Comparison of ENCODE assay signal across 9 cellular contexts in the genomic region with DNA sequence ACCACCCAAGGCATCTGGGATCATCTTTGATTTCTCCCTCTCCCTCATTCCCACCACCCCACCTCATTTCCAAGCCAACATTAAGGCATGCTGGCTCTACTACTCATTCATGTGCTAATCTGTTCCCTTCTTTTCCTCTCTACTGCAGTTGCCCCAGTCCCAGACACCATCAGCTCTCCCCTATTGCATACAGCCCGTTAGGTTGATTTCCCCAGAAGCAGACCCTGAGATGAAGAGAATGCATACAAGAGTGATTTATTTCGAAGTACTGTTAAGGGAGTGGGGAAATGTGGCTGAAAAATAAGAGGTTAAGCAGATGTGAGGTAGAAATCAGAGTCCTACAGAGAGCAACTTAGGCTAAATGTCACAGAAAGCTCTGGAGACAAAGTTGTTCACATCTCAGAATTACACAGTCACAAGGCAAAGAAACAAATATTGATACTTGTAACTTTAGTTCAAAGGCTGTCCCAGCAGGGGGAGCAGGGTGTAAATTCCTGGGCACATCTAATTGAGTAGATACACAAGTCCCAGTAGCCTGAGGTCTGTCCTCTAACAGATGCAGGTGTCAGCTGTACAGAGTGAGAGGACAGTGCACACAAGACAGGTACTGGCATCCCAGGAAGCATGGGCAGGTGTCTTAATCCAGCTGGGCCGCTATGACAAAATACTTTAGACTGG. TPM values are rescaled to one million over a fixed set of nuclear protein-coding genes. Genes with fewer than 3 reads are reported as not detected.
A peak's percentile ranks its signal among the peaks of the same experiment; 100 is the strongest.
DNase-seq lines count a peak whose midpoint lies in the region; ATAC-seq, FAIRE-seq and TF ChIP-seq lines count a peak whose summit lies in the region.
"Had no signal": no experiment of that assay in that cellular context is flagged by ENCODE, and none has a peak within 500 bp of the region (broad histone marks: within the 10 kb centered on the region; RNA-seq: fewer than 3 reads in every experiment).

No MANE protein-coding gene starts in this region.

- ATAC-seq in DND-41 (ENCODE audit: insufficient read depth, low read depth): peak; percentile 47; the same call in 1 of the 3 replicates
- ATAC-seq in HCT116: peak; percentile 95
- no peak for ATAC-seq in GM18520 (IDR thresholded peaks at IDR 0.05; ENCODE audit: unreplicated experiment)

- H3K27ac ChIP-seq in DND-41 (ENCODE audit: low read length) (no peak overlapping the region), HCT116 (ENCODE audit: low read depth, low read length) (no peak overlapping the region)

- H3K9ac ChIP-seq in DND-41 (ENCODE audit: low read depth, low read length) (no peak overlapping the region), HCT116 (ENCODE audit: low read length) (no peak overlapping the region)

- no peaks in the 10 kb centered on the region for H3K36me3 ChIP-seq in DND-41 (ENCODE audit: insufficient read depth, low read length)
- H3K36me3 ChIP-seq in HCT116 (ENCODE audit: control insufficient read depth in 1 of 2, insufficient read depth in 2 of 2, low read length in 2 of 2): no peaks in the 10 kb centered on the region

- H3K9me2 ChIP-seq in HCT116 (ENCODE audit: insufficient read depth): no peaks in the 10 kb centered on the region

- TF ChIP-seq POLR2A in HCT116 (IDR thresholded peaks at IDR 0.05; ENCODE audit: borderline replicate concordance, extremely low read depth, insufficient read depth, insufficient read length): no peak

- no peaks in the 10 kb centered on the region for H3K9me3 ChIP-seq in DND-41 (ENCODE audit: insufficient read depth, low read length, severe bottlenecking)
- H3K9me3 ChIP-seq in HCT116 (ENCODE audit: control insufficient read depth in 1 of 2, insufficient read depth in 1 of 2, low read depth in 1 of 2, low read length in 2 of 2): no peaks in the 10 kb centered on the region

- H3K4me3 ChIP-seq in DND-41 (ENCODE audit: low read depth in 1 of 2, low read length in 2 of 2): no peak overlapping the region
- H3K4me3 ChIP-seq in HCT116 (replicated peaks in 1 of 2; ENCODE audit: low read depth in 1 of 2, low read length in 2 of 2): no peak overlapping the region

- POLR2A ChIA-PET in HCT116 (lab: Charles Lee): no interaction called here

- no TSS peak for BruUV-seq in HCT116 (replicated peaks; lab: Mats Ljungman, UMichigan)

- FAIRE-seq in RCC 7860 (lab: Jason Lieb, UNC): no peak

- TF ChIP-seq CTCF in DND-41 (IDR thresholded peaks at IDR 0.05; ENCODE audit: borderline replicate concordance, extremely low read depth, low read length, poor library complexity, severe bottlenecking) (peak; percentile 39), HCT116 (IDR thresholded peaks at IDR 0.05 in 2 of 3, conservative IDR thresholded peaks at IDR 0.05 in 1 of 3; ENCODE audit: borderline replicate concordance in 1 of 3, insufficient read depth in 1 of 3, low read depth in 2 of 3, low read length in 2 of 3) (peak; percentile 43 to 57 (median 53))

- H4K20me1 ChIP-seq in DND-41 (ENCODE audit: insufficient read depth, low read length) (no peaks in the 10 kb centered on the region), HCT116 (ENCODE audit: insufficient read depth) (no peaks in the 10 kb centered on the region)

- H3K79me2 ChIP-seq in DND-41 (ENCODE audit: insufficient read depth, low read length): no peaks in the 10 kb centered on the region
- H3K79me2 ChIP-seq in HCT116 (ENCODE audit: insufficient read depth, low read length): no peaks in the 10 kb centered on the region

- H2AFZ ChIP-seq in DND-41 (ENCODE audit: low read depth, low read length) (no peak overlapping the region), HCT116 (ENCODE audit: low read depth, low read length, poor library complexity, severe bottlenecking) (no peak overlapping the region)

- H3K4me2 ChIP-seq in DND-41 (ENCODE audit: insufficient read depth, low read length) (no peak overlapping the region), HCT116 (ENCODE audit: low read length) (no peak overlapping the region)

- CTCF ChIA-PET in HCT116 (lab: Charles Lee): interaction anchor here (1.7 kb wide), 1 partner anchor 642 kb away, joined by 6 read pairs; no protein-coding TSS in a partner anchor

- H3K4me1 ChIP-seq in DND-41 (ENCODE audit: insufficient read depth, low read length): no peaks in the 10 kb centered on the region
- no peaks in the 10 kb centered on the region for H3K4me1 ChIP-seq in HCT116 (ENCODE audit: control insufficient read depth in 1 of 2, insufficient read depth in 2 of 2, low read length in 2 of 2)

- RAD21 ChIA-PET in HCT116 (lab: Charles Lee; ENCODE audit: low non-redundant PET in 1 of 2, low total read pairs in 2 of 2, uncharacterized antibody in 2 of 2, unreplicated experiment in 2 of 2): no interaction called here

- peak; percentile 60 for TF ChIP-seq RAD21 in HCT116 (IDR thresholded peaks at IDR 0.05; ENCODE audit: low read depth)

- intact Hi-C loops in HCT116 (cut with micrococcal nuclease) (loop anchor here (1.0 kb wide), 1 partner anchor 641 kb away; no protein-coding TSS in a partner anchor), posterior cingulate gyrus (cut with DNase I) (no loop called here)

- DNase-seq in DND-41: peak; percentile 22
- peak; percentile 41 for DNase-seq in HCT116 (ENCODE audit: low read depth, low spot score)
- peak; percentile 35 for DNase-seq in RCC 7860 (ENCODE audit: low spot score)
- peak; percentile 18 for DNase-seq in glomerular endothelial cell (ENCODE audit: extremely low read depth, low read depth, low spot score)
- no peak for DNase-seq in NCI-H187 (lab: John Stamatoyannopoulos, UW)
- DNase-seq in occipital lobe (lab: John Stamatoyannopoulos, UW): no peak
- DNase-seq in posterior cingulate gyrus: no peak

- no peaks in the 10 kb centered on the region for H3K27me3 ChIP-seq in DND-41 (ENCODE audit: insufficient read depth, low read length, poor library complexity)
- no peaks in the 10 kb centered on the region for H3K27me3 ChIP-seq in HCT116 (ENCODE audit: insufficient read depth, low read length)

TF ChIP-seq in HCT116, 20 proteins besides CTCF, POLR2A, EP300 and RAD21:
- TF ChIP-seq SRF (IDR thresholded peaks at IDR 0.05; ENCODE audit: low read depth) (no peak), CBX3 (IDR thresholded peaks at IDR 0.05; ENCODE audit: low read depth) (no peak; the same call in 1 of the 2 replicates), TCF7L2 (IDR thresholded peaks at IDR 0.05; ENCODE audit: borderline replicate concordance, extremely low read depth, insufficient read depth, insufficient read length) (peak; percentile 37), EZH2phosphoT487 (IDR thresholded peaks at IDR 0.05; ENCODE audit: borderline replicate concordance) (no peak), SIN3A (IDR thresholded peaks at IDR 0.05; ENCODE audit: low read depth) (no peak)
- TF ChIP-seq, protein P1, sequence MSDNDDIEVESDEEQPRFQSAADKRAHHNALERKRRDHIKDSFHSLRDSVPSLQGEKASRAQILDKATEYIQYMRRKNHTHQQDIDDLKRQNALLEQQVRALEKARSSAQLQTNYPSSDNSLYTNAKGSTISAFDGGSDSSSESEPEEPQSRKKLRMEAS (IDR thresholded peaks at IDR 0.05): no peak
- TF ChIP-seq, protein P2, sequence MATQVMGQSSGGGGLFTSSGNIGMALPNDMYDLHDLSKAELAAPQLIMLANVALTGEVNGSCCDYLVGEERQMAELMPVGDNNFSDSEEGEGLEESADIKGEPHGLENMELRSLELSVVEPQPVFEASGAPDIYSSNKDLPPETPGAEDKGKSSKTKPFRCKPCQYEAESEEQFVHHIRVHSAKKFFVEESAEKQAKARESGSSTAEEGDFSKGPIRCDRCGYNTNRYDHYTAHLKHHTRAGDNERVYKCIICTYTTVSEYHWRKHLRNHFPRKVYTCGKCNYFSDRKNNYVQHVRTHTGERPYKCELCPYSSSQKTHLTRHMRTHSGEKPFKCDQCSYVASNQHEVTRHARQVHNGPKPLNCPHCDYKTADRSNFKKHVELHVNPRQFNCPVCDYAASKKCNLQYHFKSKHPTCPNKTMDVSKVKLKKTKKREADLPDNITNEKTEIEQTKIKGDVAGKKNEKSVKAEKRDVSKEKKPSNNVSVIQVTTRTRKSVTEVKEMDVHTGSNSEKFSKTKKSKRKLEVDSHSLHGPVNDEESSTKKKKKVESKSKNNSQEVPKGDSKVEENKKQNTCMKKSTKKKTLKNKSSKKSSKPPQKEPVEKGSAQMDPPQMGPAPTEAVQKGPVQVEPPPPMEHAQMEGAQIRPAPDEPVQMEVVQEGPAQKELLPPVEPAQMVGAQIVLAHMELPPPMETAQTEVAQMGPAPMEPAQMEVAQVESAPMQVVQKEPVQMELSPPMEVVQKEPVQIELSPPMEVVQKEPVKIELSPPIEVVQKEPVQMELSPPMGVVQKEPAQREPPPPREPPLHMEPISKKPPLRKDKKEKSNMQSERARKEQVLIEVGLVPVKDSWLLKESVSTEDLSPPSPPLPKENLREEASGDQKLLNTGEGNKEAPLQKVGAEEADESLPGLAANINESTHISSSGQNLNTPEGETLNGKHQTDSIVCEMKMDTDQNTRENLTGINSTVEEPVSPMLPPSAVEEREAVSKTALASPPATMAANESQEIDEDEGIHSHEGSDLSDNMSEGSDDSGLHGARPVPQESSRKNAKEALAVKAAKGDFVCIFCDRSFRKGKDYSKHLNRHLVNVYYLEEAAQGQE (IDR thresholded peaks at IDR 0.05; ENCODE audit: low read depth): no peak
TF ChIP-seq in HCT116: peak in this region for 1.

RNA-seq across cellular contexts. Expression of a gene that starts 20.9 kb away (rescaled TPM):
- total RNA-seq in HCT116 (2021; ENCODE audit: unreplicated experiment): 0.10 TPM
- 0.05 TPM in 1 of 2 replicates, not detected in the other for polyA plus RNA-seq in HCT116 (2012)
- not detected in 2 replicates for total RNA-seq in glomerular endothelial cell
- not detected for total RNA-seq in occipital lobe
- polyA plus RNA-seq: IgD-negative memory B cell had no signal

Comparison
In these comparisons a context has a peak if more than half of its experiments do, and no peak if none do; other contexts are left out.
1. DNase-seq: peak in DND-41 (single experiment), HCT116 (single experiment), RCC 7860 (single experiment) and glomerular endothelial cell (single experiment); none in NCI-H187 (0 of 2), occipital lobe (single experiment) and posterior cingulate gyrus (0 of 10).